19 cellular contexts compared by ENCODE assay signal in genomic region chr2:1891147-1891546, GRCh38.
DNase-seq lines count a peak whose midpoint lies in the region; ATAC-seq and TF ChIP-seq lines count a peak whose summit lies in the region.
"Had no signal": no experiment of that assay in that cellular context is flagged by ENCODE, and none has a peak within 500 bp of the region (broad histone marks: within the 10 kb centered on the region; RNA-seq: fewer than 3 reads in every experiment).

No MANE protein-coding gene starts in this region.

- no peak overlapping the region for H3K4me3 ChIP-seq in HCT116 (replicated peaks in 1 of 2; ENCODE audit: low read depth in 1 of 2, low read length in 2 of 2)
- H3K4me3 ChIP-seq: GM12878, mucosa of descending colon, prostate gland had no signal

- no peak overlapping the region for H3K27ac ChIP-seq in C4-2B
- H3K27ac ChIP-seq in HCT116 (ENCODE audit: low read depth, low read length) = no peak overlapping the region
- H3K27ac ChIP-seq: prostate gland had no signal

- no peaks in the 10 kb centered on the region for H3K9me2 ChIP-seq in HCT116 (ENCODE audit: insufficient read depth)

- no peak overlapping the region for H2AFZ ChIP-seq in HCT116 (ENCODE audit: low read depth, low read length, poor library complexity, severe bottlenecking)

- TF ChIP-seq POLR2A in HCT116 (IDR thresholded peaks at IDR 0.05; ENCODE audit: borderline replicate concordance, extremely low read depth, insufficient read depth, insufficient read length) = no peak

- intact Hi-C loops in HCT116 (cut with micrococcal nuclease) = loop anchor here (10.0 kb wide), 1 partner anchor 804 kb away; no protein-coding TSS in a partner anchor

- H3K4me2 ChIP-seq in HCT116 (ENCODE audit: low read length) = no peak overlapping the region

- H3K9ac ChIP-seq in HCT116 (ENCODE audit: low read length) = no peak overlapping the region

- TF ChIP-seq CTCF in C4-2B (conservative IDR thresholded peaks at IDR 0.05) (peak; percentile 15; the same call in 1 of the 2 replicates), HCT116 (IDR thresholded peaks at IDR 0.05 in 2 of 3, conservative IDR thresholded peaks at IDR 0.05 in 1 of 3; ENCODE audit: borderline replicate concordance in 1 of 3, insufficient read depth in 1 of 3, low read depth in 2 of 3, low read length in 2 of 3) (no peak)

- RAD21 ChIA-PET in HCT116 (lab: Charles Lee; ENCODE audit: low non-redundant PET in 1 of 2, low total read pairs in 2 of 2, uncharacterized antibody in 2 of 2, unreplicated experiment in 2 of 2) = no interaction called here

- CTCF ChIA-PET in HCT116 (lab: Charles Lee) = no interaction called here

- no peaks in the 10 kb centered on the region for H4K20me1 ChIP-seq in HCT116 (ENCODE audit: insufficient read depth)

- no TSS peak for BruUV-seq in HCT116 (replicated peaks; lab: Mats Ljungman, UMichigan)

- no peaks in the 10 kb centered on the region for H3K79me2 ChIP-seq in HCT116 (ENCODE audit: insufficient read depth, low read length)

- DNase-seq in HCT116 (ENCODE audit: low read depth, low spot score) (no peak), cerebellum (ENCODE audit: low spot score) (peak; percentile 68), mesenteric fat pad (ENCODE audit: low spot score) (peak; percentile 79), activated T-cell treated with anti-CD3 and anti-CD28 coated beads for 4 hours (no peak)
- DNase-seq: activated CD4-positive, CD25-positive, alpha-beta regulatory T cell treated with anti-CD3 and anti-CD28 coated beads, Interleukin-2, amount 50 U/mL, for 72 hours; activated naive CD4-positive, alpha-beta T cell treated with anti-CD3 and anti-CD28 coated beads, Interleukin-2, amount 10 ng/mL, durations not matched to agents 7 days and 5 days; activated T-cell treated with anti-CD3 and anti-CD28 coated beads, Interleukin-2, amount 50 U/mL, for 24 hours; amygdala; CD8-positive, alpha-beta T cell; Kasumi-1; mucosa of descending colon; NCI-H1092 treated with DMSO at 0.1 percent for 48 hours; NCI-H2029 treated with DMSO at 0.1 percent for 48 hours; T-helper 9 cell had no signal

- H3K9me3 ChIP-seq in HCT116 (ENCODE audit: control insufficient read depth in 1 of 2, insufficient read depth in 1 of 2, low read depth in 1 of 2, low read length in 2 of 2) = no peaks in the 10 kb centered on the region
- H3K9me3 ChIP-seq: mucosa of descending colon, prostate gland had no signal

- POLR2A ChIA-PET in HCT116 (lab: Charles Lee) = no interaction called here

- TF ChIP-seq RAD21 in HCT116 (IDR thresholded peaks at IDR 0.05; ENCODE audit: low read depth) = no peak

- ATAC-seq in HCT116 (peak; percentile 46; the same call in 1 of the 2 replicates), HG03175 (IDR thresholded peaks at IDR 0.05; ENCODE audit: unreplicated experiment) (no peak)
- ATAC-seq in activated CD4-positive, CD25-positive, alpha-beta regulatory T cell treated with anti-CD3 and anti-CD28 coated beads, Interleukin-2, amount 50 U/mL, for 24 hours = no peak
- ATAC-seq: CD8-positive, alpha-beta T cell; GM12878; mucosa of descending colon had no signal

- H3K36me3 ChIP-seq in HCT116 (ENCODE audit: control insufficient read depth in 1 of 2, insufficient read depth in 2 of 2, low read length in 2 of 2) = no peaks in the 10 kb centered on the region
- H3K36me3 ChIP-seq: prostate gland had no signal

- H3K4me1 ChIP-seq in HCT116 (ENCODE audit: control insufficient read depth in 1 of 2, insufficient read depth in 2 of 2, low read length in 2 of 2) = no peaks in the 10 kb centered on the region
- H3K4me1 ChIP-seq: prostate gland had no signal

- peaks cover 11% of the 10 kb centered on the region for H3K27me3 ChIP-seq in HCT116 (ENCODE audit: insufficient read depth, low read length)

TF ChIP-seq in HCT116, 20 proteins besides CTCF, POLR2A, EP300 and RAD21:
- TF ChIP-seq JUND (IDR thresholded peaks at IDR 0.05) = no peak

Comparison
In these comparisons a context has a peak if more than half of its experiments do, and no peak if none do; other contexts are left out.
1. DNase-seq: peak in cerebellum (single experiment) and mesenteric fat pad (single experiment); none in HCT116 (single experiment) and activated T-cell treated with anti-CD3 and anti-CD28 coated beads for 4 hours (single experiment).